31 cellular contexts compared by ENCODE assay signal in the genomic region with DNA sequence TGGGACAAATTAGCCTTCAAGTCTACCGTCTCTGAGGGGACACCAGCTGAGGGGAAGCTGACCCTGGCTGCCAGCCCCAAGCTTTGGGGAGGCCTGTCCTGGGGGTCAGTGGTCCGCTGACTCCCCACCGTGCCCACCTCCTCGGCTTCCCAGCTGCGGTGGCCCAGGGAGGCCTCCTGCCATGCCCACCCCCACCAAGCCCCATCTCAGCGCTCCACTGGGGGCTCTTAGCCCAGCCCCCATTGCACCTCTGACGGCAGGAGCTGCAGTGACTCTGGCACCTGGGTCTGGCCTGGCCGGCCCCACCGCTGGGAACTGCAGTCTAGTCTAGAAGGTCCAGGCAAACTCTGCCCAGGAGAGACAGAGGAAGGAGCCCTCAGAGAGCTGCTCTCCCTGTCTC. TPM values are rescaled to one million over a fixed set of nuclear protein-coding genes. Genes with fewer than 3 reads are reported as not detected.
"Had no signal": no experiment of that assay in that cellular context is flagged by ENCODE, and none has a peak within 500 bp of the region (broad histone marks: within the 10 kb centered on the region; RNA-seq: fewer than 3 reads in every experiment).

No MANE protein-coding gene starts in this region.

- H3K27me3 ChIP-seq: pancreas had no signal

- H3K27ac ChIP-seq: left lung, lower lobe of right lung, pancreas, prostate gland, skin epidermis, suprapubic skin, thoracic aorta, tibial artery, uterus had no signal

- H3K36me3 Mint-ChIP-seq: immature natural killer cell; naive thymus-derived CD8-positive, alpha-beta T cell had no signal

- H3K9me3 Mint-ChIP-seq: immature natural killer cell; stimulated activated naive CD8-positive, alpha-beta T cell treated with anti-CD3 and anti-CD28 coated beads, Interleukin-15, Interleukin-2, amounts not matched to agents 100 ng/mL and 50 ng/mL, for 24 hours had no signal

- H3K27ac Mint-ChIP-seq: immature natural killer cell; naive thymus-derived CD8-positive, alpha-beta T cell; stimulated activated naive CD8-positive, alpha-beta T cell treated with anti-CD3 and anti-CD28 coated beads, Interleukin-15, Interleukin-2, amounts not matched to agents 100 ng/mL and 50 ng/mL, for 24 hours had no signal

- DNase-seq: hypothalamus; immature natural killer cell; kidney; left colon; left lung; lower lobe of right lung; mammary epithelial cell; mesenchymal stem cell; naive thymus-derived CD8-positive, alpha-beta T cell; nucleus accumbens; pancreas; posterior cingulate gyrus; retina; right cardiac atrium; stimulated activated CD4-positive, alpha-beta T cell treated with anti-CD3 and anti-CD28 coated beads, Interleukin-12 subunit alpha, Interleukin-12 subunit beta, amount 100 ng/mL, for 4 hours; stimulated activated CD4-positive, alpha-beta T cell treated with anti-CD3 and anti-CD28 coated beads, Interleukin-15, amount 100 ng/mL, for 24 hours; stimulated activated CD4-positive, alpha-beta T cell treated with anti-CD3 and anti-CD28 coated beads, Interleukin-2, amount 100 ng/mL, for 24 hours; stimulated activated CD4-positive, alpha-beta T cell treated with anti-CD3 and anti-CD28 coated beads, Interleukin-4, amount 100 ng/mL, for 1 hour; stimulated activated naive CD4-positive, alpha-beta T cell; tibial artery; trophoblast cell; uterus had no signal

- H3K4me3 ChIP-seq: left lung, lower lobe of right lung, pancreas, prostate gland, skin epidermis, suprapubic skin, thoracic aorta, tibial artery, uterus had no signal

- H3K4me3 Mint-ChIP-seq: immature natural killer cell; naive thymus-derived CD8-positive, alpha-beta T cell; stimulated activated naive CD8-positive, alpha-beta T cell treated with anti-CD3 and anti-CD28 coated beads, Interleukin-15, Interleukin-2, amounts not matched to agents 100 ng/mL and 50 ng/mL, for 24 hours had no signal

- H3K9me3 ChIP-seq: left lung, lower lobe of right lung, pancreas, prostate gland, suprapubic skin, thoracic aorta, tibial artery, uterus had no signal

- H3K36me3 ChIP-seq: left lung, lower lobe of right lung, pancreas, prostate gland, suprapubic skin, thoracic aorta, tibial artery, uterus had no signal

- H3K4me1 Mint-ChIP-seq: immature natural killer cell; naive thymus-derived CD8-positive, alpha-beta T cell had no signal

- ATAC-seq: left colon; left lung; lower lobe of right lung; naive thymus-derived CD8-positive, alpha-beta T cell; pancreas; sciatic nerve had no signal

- H3K4me1 ChIP-seq: left lung, lower lobe of right lung, pancreas, prostate gland, tibial artery, uterus had no signal

RNA-seq across cellular contexts. Expression of a gene that starts 30.2 kb away (rescaled TPM):
- total RNA-seq: left lung; liver; lower lobe of right lung; naive thymus-derived CD8-positive, alpha-beta T cell; right cardiac atrium; sciatic nerve; subcutaneous adipose tissue; thoracic aorta had no signal
- polyA plus RNA-seq: immature natural killer cell, mammary epithelial cell, neural cell, right cardiac atrium had no signal
